13 cellular contexts compared by ENCODE assay signal in genomic region chr14:64218344-64219240, GRCh38.
DNase-seq lines count a peak whose midpoint lies in the region; ATAC-seq and TF ChIP-seq lines count a peak whose summit lies in the region.
"Had no signal": no experiment of that assay in that cellular context is flagged by ENCODE, and none has a peak within 500 bp of the region (broad histone marks: within the 10 kb centered on the region; RNA-seq: fewer than 3 reads in every experiment).

No MANE protein-coding gene starts in this region.

- no peaks in the 10 kb centered on the region for H3K9me2 ChIP-seq in DOHH2 (replicated peaks; ENCODE audit: control insufficient read depth, low read length)

- H3K9me3 ChIP-seq in DOHH2 (ENCODE audit: control insufficient read depth, insufficient read depth, low read length) (no peaks in the 10 kb centered on the region), left lung (no peaks in the 10 kb centered on the region), tibial artery (no peaks in the 10 kb centered on the region)
- H3K9me3 ChIP-seq: esophagus squamous epithelium had no signal

- H3K4me3 ChIP-seq in DOHH2 (ENCODE audit: low read length) (peak overlapping the region; percentile 55), left lung (no peak overlapping the region), tibial artery (no peak overlapping the region)
- H3K4me3 ChIP-seq: esophagus squamous epithelium, GM23248 had no signal

- peaks cover 95% of the 10 kb centered on the region for H3K36me3 ChIP-seq in DOHH2 (ENCODE audit: control insufficient read depth, low read length)
- peaks cover 0 to 94% of the 10 kb centered on the region in 2 donors for H3K36me3 ChIP-seq in left lung
- H3K36me3 ChIP-seq in tibial artery: peaks cover 78 to 100% (median 97%) of the 10 kb centered on the region in 3 donors

- no peaks in the 10 kb centered on the region for H4K20me1 ChIP-seq in DOHH2 (ENCODE audit: control insufficient read depth, insufficient read depth, low read depth, low read length)

- H3K27ac ChIP-seq in DOHH2 (ENCODE audit: low read depth, low read length): peak overlapping the region; percentile 90
- H3K27ac ChIP-seq in left lung: peak overlapping the region in 1 of 2 donors; percentile 19
- H3K27ac ChIP-seq in tibial artery: no peak overlapping the region
- H3K27ac ChIP-seq: esophagus squamous epithelium, GM23248 had no signal

- DNase-seq in amniotic epithelial cell (ENCODE audit: low read depth): peak; percentile 88
- DNase-seq in left lung: peak in 1 of 2 donors; percentile 59
- DNase-seq in NCI-H446 (lab: John Stamatoyannopoulos, UW): no peak
- no peak for DNase-seq in tibial artery
- DNase-seq: activated CD8-positive, alpha-beta memory T cell treated with anti-CD3 and anti-CD28 coated beads, Interleukin-2, amount 10 ng/mL, durations not matched to agents 7 days and 5 days; esophagus squamous epithelium; GM23248; left colon; NCI-H82 had no signal

- intact Hi-C loops in left lung (cut with DNase I) (no loop called here), tibial artery (cut with DNase I; ENCODE audit: low total_unique reads) (no loop called here)

- peaks cover 34% of the 10 kb centered on the region for H3K79me2 ChIP-seq in DOHH2 (ENCODE audit: control insufficient read depth, low read length)

- TF ChIP-seq CTCF in DOHH2 (IDR thresholded peaks at IDR 0.05; ENCODE audit: low read depth, low read length, poor library complexity, severe bottlenecking) (no peak), left lung (IDR thresholded peaks at IDR 0.05) (no peak), tibial artery (IDR thresholded peaks at IDR 0.05) (no peak)

- no peaks in the 10 kb centered on the region for H3K27me3 ChIP-seq in DOHH2 (ENCODE audit: control insufficient read depth, low read length)
- H3K27me3 ChIP-seq in left lung: no peaks in the 10 kb centered on the region
- H3K27me3 ChIP-seq in tibial artery: no peaks in the 10 kb centered on the region
- H3K27me3 ChIP-seq: esophagus squamous epithelium had no signal

- peak; percentile 62 for ATAC-seq in GM21529 (IDR thresholded peaks at IDR 0.05; ENCODE audit: unreplicated experiment)
- peak; percentile 54 for ATAC-seq in left lung
- ATAC-seq in GM19455 (IDR thresholded peaks at IDR 0.05; ENCODE audit: unreplicated experiment): no peak
- ATAC-seq in GM21526 (IDR thresholded peaks at IDR 0.05; ENCODE audit: low FRiP score, unreplicated experiment): no peak
- ATAC-seq: activated CD8-positive, alpha-beta memory T cell treated with anti-CD3 and anti-CD28 coated beads, Interleukin-2, amount 10 ng/mL, durations not matched to agents 7 days and 5 days; left colon had no signal

- H3K4me1 ChIP-seq in DOHH2 (ENCODE audit: control insufficient read depth, low read length) (peaks cover 72% of the 10 kb centered on the region), left lung (no peaks in the 10 kb centered on the region), tibial artery (no peaks in the 10 kb centered on the region)

- H3K4me2 ChIP-seq in DOHH2 (ENCODE audit: low read length): peak overlapping the region; percentile 67

- peaks cover 25% of the 10 kb centered on the region for H3F3A ChIP-seq in DOHH2 (ENCODE audit: control insufficient read depth, insufficient read depth)

Comparison
In these comparisons a context has a peak if more than half of its experiments do, and no peak if none do; other contexts are left out.
1. ATAC-seq: peak in GM21529 (single experiment) and left lung (single experiment); none in GM19455 (single experiment) and GM21526 (single experiment).